8 cellular contexts compared by ENCODE assay signal in genomic region chrX:18425199-18426003, GRCh38. TPM values are rescaled to one million over a fixed set of nuclear protein-coding genes. Genes with fewer than 3 reads are reported as not detected.
DNase-seq lines count a peak whose midpoint lies in the region; ATAC-seq and TF ChIP-seq lines count a peak whose summit lies in the region.

Gene CDKL5, plus strand, starts transcription at chrX:18425608. Its CDS starts 81,489 bp downstream, at chrX:18507097.

- peaks cover 21% of the 10 kb centered on the region for H3K27me3 Mint-ChIP-seq in activated CD4-positive, alpha-beta T cell treated with anti-CD3 and anti-CD28 coated beads, Interleukin-2, amount 10 ng/mL, durations not matched to agents 24 days and 14 days

- DNase-seq in BJ (ENCODE audit: low read depth) (peak; percentile 82), NCI-H526 (lab: John Stamatoyannopoulos, UW) (peak; percentile 97 to 99), coronary artery (ENCODE audit: low spot score) (peak; percentile 96), kidney tubule cell (ENCODE audit: low spot score) (peak; percentile 97)
- DNase-seq in activated CD4-positive, alpha-beta T cell treated with anti-CD3 and anti-CD28 coated beads, Interleukin-2, amount 10 ng/mL, durations not matched to agents 24 days and 14 days: peak; percentile 98
- peak; percentile 91 to 92 for DNase-seq in stimulated activated CD4-positive, alpha-beta T cell treated with anti-CD3 and anti-CD28 coated beads, Interleukin-15, amount 100 ng/mL, for 48 hours (ENCODE audit: low read depth in 2 of 2)

- CTCF ChIA-PET in BJ (lab: Yijun Ruan, JAX): interaction anchor here (0.6 kb wide), 1 partner anchor 27 kb away, joined by 3 read pairs; no protein-coding TSS in a partner anchor

- intact Hi-C loops in activated CD4-positive, alpha-beta T cell treated with anti-CD3 and anti-CD28 coated beads, Interleukin-2, amount 10 ng/mL, durations not matched to agents 24 days and 14 days (cut with micrococcal nuclease): loop anchor here (1.0 to 2.0 kb wide), 2 partner anchors 249 to 559 kb away; partner anchors contain the start of gene PHKA2

- H3K36me3 ChIP-seq in BJ (ENCODE audit: control insufficient read depth, insufficient read depth, low read length): no peaks in the 10 kb centered on the region

- H3K27ac Mint-ChIP-seq in activated CD4-positive, alpha-beta T cell treated with anti-CD3 and anti-CD28 coated beads, Interleukin-2, amount 10 ng/mL, durations not matched to agents 24 days and 14 days: no peak within 1 kb of the TSS

- no peaks in the 10 kb centered on the region for H3K27me3 ChIP-seq in BJ (ENCODE audit: control insufficient read depth, insufficient read depth, low read length)

- H3K36me3 Mint-ChIP-seq in activated CD4-positive, alpha-beta T cell treated with anti-CD3 and anti-CD28 coated beads, Interleukin-2, amount 10 ng/mL, durations not matched to agents 24 days and 14 days (ENCODE audit: low read depth): no peaks in the 10 kb centered on the region

- ATAC-seq in GM19351 (IDR thresholded peaks at IDR 0.05; ENCODE audit: unreplicated experiment) (peak; percentile 86), HG03469 (IDR thresholded peaks at IDR 0.05; ENCODE audit: unreplicated experiment) (peak; percentile 84)

- H3K4me1 Mint-ChIP-seq in activated CD4-positive, alpha-beta T cell treated with anti-CD3 and anti-CD28 coated beads, Interleukin-2, amount 10 ng/mL, durations not matched to agents 24 days and 14 days: peaks cover 9% of the 10 kb centered on the region

- TF ChIP-seq CTCF in BJ (IDR thresholded peaks at IDR 0.05; ENCODE audit: insufficient read depth, low read depth, low read length): no peak
- TF ChIP-seq CTCF in coronary artery (IDR thresholded peaks at IDR 0.05): no peak

- peak within 1 kb of the TSS; percentile 72 to 87 for H3K27ac ChIP-seq in coronary artery

- POLR2A ChIA-PET in BJ (lab: Charles Lee): no interaction called here

- peak within 1 kb of the TSS; percentile 71 for H3K4me3 ChIP-seq in BJ (ENCODE audit: low read depth, low read length)
- peak within 1 kb of the TSS; percentile 86 for H3K4me3 ChIP-seq in coronary artery

- peak within 1 kb of the TSS; percentile 89 for H3K4me3 Mint-ChIP-seq in activated CD4-positive, alpha-beta T cell treated with anti-CD3 and anti-CD28 coated beads, Interleukin-2, amount 10 ng/mL, durations not matched to agents 24 days and 14 days

- no peaks in the 10 kb centered on the region for H3K9me3 Mint-ChIP-seq in activated CD4-positive, alpha-beta T cell treated with anti-CD3 and anti-CD28 coated beads, Interleukin-2, amount 10 ng/mL, durations not matched to agents 24 days and 14 days

RNA-seq across cellular contexts. Expression of gene CDKL5, which starts in this region (rescaled TPM):
- 5.1 and 6.1 TPM in 2 replicates for polyA plus RNA-seq in BJ (2011; rRNA removed)
- polyA minus RNA-seq in BJ (2011; rRNA and poly(A)+ RNA removed): 5.9 and 7.8 TPM in 2 replicates
- 0.23 and 0.43 TPM in 2 replicates for total RNA-seq in activated CD4-positive, alpha-beta T cell treated with anti-CD3 and anti-CD28 coated beads, Interleukin-2, amount 10 ng/mL, durations not matched to agents 24 days and 14 days

Comparison
In these comparisons a context has a peak if more than half of its experiments do, and no peak if none do; other contexts are left out.
1. Peak in every context shown above with its lines: DNase-seq, ATAC-seq, H3K4me3 ChIP-seq and H3K27ac ChIP-seq.
2. Peak in DNase-seq in activated CD4-positive, alpha-beta T cell treated with anti-CD3 and anti-CD28 coated beads, Interleukin-2, amount 10 ng/mL, durations not matched to agents 24 days and 14 days; RNA of the gene not detected or under 1 TPM.